In the genomic region with DNA sequence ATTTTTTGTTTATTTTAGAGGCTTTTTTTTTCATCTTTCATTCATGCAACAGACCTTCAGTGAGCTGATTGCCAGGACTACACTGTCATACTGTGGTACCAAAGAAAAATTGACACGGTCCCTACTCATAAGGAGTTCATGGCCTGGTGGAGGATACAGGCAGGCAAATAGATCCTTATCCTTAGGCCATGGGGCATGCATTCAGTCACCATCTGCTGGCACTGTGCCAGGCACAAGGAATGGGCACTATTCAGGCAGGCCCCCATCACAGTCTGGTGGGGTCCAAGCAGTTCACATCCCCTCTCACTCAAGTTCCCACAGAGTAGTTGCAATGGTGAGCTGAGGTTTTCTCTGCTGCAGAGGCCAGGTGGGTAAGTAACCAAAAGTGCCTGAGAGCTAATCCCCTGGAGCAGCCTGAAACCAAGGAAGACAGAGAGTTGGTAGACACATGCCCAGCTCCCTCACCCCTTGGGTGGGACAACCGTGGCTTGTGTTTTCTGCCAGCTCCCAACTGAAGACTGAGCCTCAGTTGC, we compare ENCODE assay signal across 15 cellular contexts. TPM values are rescaled to one million over a fixed set of nuclear protein-coding genes. Genes with fewer than 3 reads are reported as not detected.
DNase-seq lines count a peak whose midpoint lies in the region; ATAC-seq and TF ChIP-seq lines count a peak whose summit lies in the region.
"Had no signal": no experiment of that assay in that cellular context is flagged by ENCODE, and none has a peak within 500 bp of the region (broad histone marks: within the 10 kb centered on the region; RNA-seq: fewer than 3 reads in every experiment).

No MANE protein-coding gene starts in this region.

- POLR2A ChIA-PET in SK-N-SH (lab: Yijun Ruan, JAX) = interaction anchor here (1.1 kb wide), 1 partner anchor 18 kb away, joined by 3 read pairs; no protein-coding TSS in a partner anchor

- H3K36me3 Mint-ChIP-seq in T-helper 2 cell treated with Interferon-gamma antibody and Interleukin-4, amounts not matched to agents 5 μg/mL and 100 μg/mL, for 36 hours (ENCODE audit: low read depth) = peaks cover 33% of the 10 kb centered on the region

- no peak overlapping the region for H3K27ac ChIP-seq in SK-N-SH (ENCODE audit: low read depth in 2 of 2, low read length in 1 of 2)
- H3K27ac ChIP-seq: 22Rv1, cardiac muscle cell, prostate gland had no signal

- H3K4me2 ChIP-seq in SK-N-SH = no peak overlapping the region

- H3K79me2 ChIP-seq in SK-N-SH (ENCODE audit: insufficient read depth) = no peaks in the 10 kb centered on the region

- no peaks in the 10 kb centered on the region for H3K9me3 ChIP-seq in SK-N-SH
- H3K9me3 ChIP-seq: left lung, prostate gland had no signal

- no peaks in the 10 kb centered on the region for H3K27me3 ChIP-seq in SK-N-SH (ENCODE audit: insufficient read depth)
- H3K27me3 ChIP-seq: cardiac muscle cell, left lung had no signal

- TF ChIP-seq EP300 in SK-N-SH (IDR thresholded peaks at IDR 0.05; ENCODE audit: borderline replicate concordance in 1 of 2, low read depth in 1 of 2, low read length in 1 of 2) = no peak

- H3K4me3 ChIP-seq in SK-N-SH (ENCODE audit: low read depth in 2 of 2, low read length in 1 of 2) = no peak overlapping the region
- H3K4me3 ChIP-seq: cardiac muscle cell, left lung, prostate gland had no signal

- 6% methylated on average over 2 of the region's 2 CpGs for WGBS in SK-N-SH (ENCODE audit: low lambda C conversion rate)

- no peaks in the 10 kb centered on the region for H3K9me3 Mint-ChIP-seq in T-helper 2 cell treated with Interferon-gamma antibody and Interleukin-4, amounts not matched to agents 5 μg/mL and 100 μg/mL, for 36 hours

- peaks cover 69% of the 10 kb centered on the region for H3K4me1 Mint-ChIP-seq in T-helper 2 cell treated with Interferon-gamma antibody and Interleukin-4, amounts not matched to agents 5 μg/mL and 100 μg/mL, for 36 hours (ENCODE audit: low read depth)

- ATAC-seq in SK-N-SH treated with all-trans-retinoic acid at 6 μM for 48 hours (no peak), left lobe of liver (peak; percentile 14), GM19035 (IDR thresholded peaks at IDR 0.05; ENCODE audit: unreplicated experiment) (no peak)
- ATAC-seq: left lung had no signal

- peaks cover 0 to 9% of the 10 kb centered on the region in 2 experiments; a peak in 1 of 4 replicates for H3K4me1 ChIP-seq in SK-N-SH (ENCODE audit: control insufficient read depth in 1 of 2, insufficient read depth in 2 of 2, low read depth in 1 of 2, low read length in 1 of 2)

- H3F3A ChIP-seq in SK-N-SH (replicated peaks; ENCODE audit: insufficient read depth) = no peaks in the 10 kb centered on the region

- no peaks in the 10 kb centered on the region for H3K27me3 Mint-ChIP-seq in T-helper 2 cell treated with Interferon-gamma antibody and Interleukin-4, amounts not matched to agents 5 μg/mL and 100 μg/mL, for 36 hours (ENCODE audit: low read depth)

- H4K20me1 ChIP-seq in SK-N-SH (ENCODE audit: insufficient read depth) = no peaks in the 10 kb centered on the region

- CTCF ChIA-PET in SK-N-SH (lab: Yijun Ruan, JAX) = interaction anchor here (0.7 to 4.2 kb wide), 5 partner anchors 9 to 27 kb away, joined by 3 to 25 read pairs (median 4); no protein-coding TSS in a partner anchor

- no peak for TF ChIP-seq RAD21 in SK-N-SH (IDR thresholded peaks at IDR 0.05; ENCODE audit: low read length)

- H2AFZ ChIP-seq in SK-N-SH (ENCODE audit: low read depth) = no peak overlapping the region

- H3K4me3 Mint-ChIP-seq in T-helper 2 cell treated with Interferon-gamma antibody and Interleukin-4, amounts not matched to agents 5 μg/mL and 100 μg/mL, for 36 hours = no peak overlapping the region

- H3K27ac Mint-ChIP-seq in T-helper 2 cell treated with Interferon-gamma antibody and Interleukin-4, amounts not matched to agents 5 μg/mL and 100 μg/mL, for 36 hours = peak overlapping the region; percentile 81

- DNase-seq in SK-N-SH (peak; percentile 39), left lobe of liver (ENCODE audit: low spot score) (no peak), epidermal melanocyte (ENCODE audit: insufficient read length, low spot score) (no peak)
- no peak for DNase-seq in T-helper 2 cell treated with Interferon-gamma antibody and Interleukin-4, amounts not matched to agents 5 μg/mL and 100 μg/mL, for 36 hours (ENCODE audit: low spot score)
- DNase-seq: C1 segment of cervical spinal cord; foreskin fibroblast; Kasumi-1; NCI-H1417 treated with DMSO at 0.1 percent for 48 hours; stimulated activated CD4-positive, alpha-beta T cell treated with anti-CD3 and anti-CD28 coated beads, Interleukin-12 subunit alpha, Interleukin-12 subunit beta, amount 100 ng/mL, for 4 hours had no signal

- no peak overlapping the region for H3K9ac ChIP-seq in SK-N-SH

- H3K36me3 ChIP-seq in SK-N-SH (replicated peaks in 1 of 2; ENCODE audit: control insufficient read depth in 1 of 2, insufficient read depth in 2 of 2, low read length in 1 of 2) = no peaks in the 10 kb centered on the region
- H3K36me3 ChIP-seq: cardiac muscle cell, left lung, prostate gland had no signal

- TF ChIP-seq CTCF in SK-N-SH (IDR thresholded peaks at IDR 0.05) = no peak

- no peaks in the 10 kb centered on the region for H3K9me2 ChIP-seq in SK-N-SH

TF ChIP-seq in SK-N-SH, 30 proteins besides CTCF, POLR2A, EP300 and RAD21:
- TF ChIP-seq SIN3A (IDR thresholded peaks at IDR 0.05; ENCODE audit: borderline replicate concordance, low read depth, low read length) (no peak), GATA2 (CRISPR knock-in tag; IDR thresholded peaks at IDR 0.05) (0 out of 2 replicates have a peak, but pooled peaks have one; percentile 31), EZH2phosphoT487 (IDR thresholded peaks at IDR 0.05; ENCODE audit: borderline replicate concordance, low read depth) (no peak), POLR2AphosphoS5 (IDR thresholded peaks at IDR 0.05; ENCODE audit: low read depth, low read length) (no peak), RFX5 (IDR thresholded peaks at IDR 0.05; ENCODE audit: low read length) (no peak)

TF ChIP-seq in SK-N-SH treated with all-trans-retinoic acid at 6 μM for 48 hours, 23 proteins besides CTCF, POLR2A, EP300 and RAD21 (continues in another document):
- TF ChIP-seq ZFP3 (CRISPR knock-in tag; IDR thresholded peaks at IDR 0.05) (no peak), ZNF565 (CRISPR knock-in tag; conservative IDR thresholded peaks at IDR 0.05; ENCODE audit: low read depth) (no peak), GLIS3 (CRISPR knock-in tag; IDR thresholded peaks at IDR 0.05) (no peak), TOX (CRISPR knock-in tag; IDR thresholded peaks at IDR 0.05; ENCODE audit: borderline replicate concordance) (no peak), PATZ1 (CRISPR knock-in tag; IDR thresholded peaks at IDR 0.05; ENCODE audit: borderline replicate concordance) (no peak), RARB (CRISPR knock-in tag; IDR thresholded peaks at IDR 0.05) (no peak), TCF4 (CRISPR knock-in tag; IDR thresholded peaks at IDR 0.05; ENCODE audit: borderline replicate concordance) (no peak)
- TF ChIP-seq, protein P1, sequence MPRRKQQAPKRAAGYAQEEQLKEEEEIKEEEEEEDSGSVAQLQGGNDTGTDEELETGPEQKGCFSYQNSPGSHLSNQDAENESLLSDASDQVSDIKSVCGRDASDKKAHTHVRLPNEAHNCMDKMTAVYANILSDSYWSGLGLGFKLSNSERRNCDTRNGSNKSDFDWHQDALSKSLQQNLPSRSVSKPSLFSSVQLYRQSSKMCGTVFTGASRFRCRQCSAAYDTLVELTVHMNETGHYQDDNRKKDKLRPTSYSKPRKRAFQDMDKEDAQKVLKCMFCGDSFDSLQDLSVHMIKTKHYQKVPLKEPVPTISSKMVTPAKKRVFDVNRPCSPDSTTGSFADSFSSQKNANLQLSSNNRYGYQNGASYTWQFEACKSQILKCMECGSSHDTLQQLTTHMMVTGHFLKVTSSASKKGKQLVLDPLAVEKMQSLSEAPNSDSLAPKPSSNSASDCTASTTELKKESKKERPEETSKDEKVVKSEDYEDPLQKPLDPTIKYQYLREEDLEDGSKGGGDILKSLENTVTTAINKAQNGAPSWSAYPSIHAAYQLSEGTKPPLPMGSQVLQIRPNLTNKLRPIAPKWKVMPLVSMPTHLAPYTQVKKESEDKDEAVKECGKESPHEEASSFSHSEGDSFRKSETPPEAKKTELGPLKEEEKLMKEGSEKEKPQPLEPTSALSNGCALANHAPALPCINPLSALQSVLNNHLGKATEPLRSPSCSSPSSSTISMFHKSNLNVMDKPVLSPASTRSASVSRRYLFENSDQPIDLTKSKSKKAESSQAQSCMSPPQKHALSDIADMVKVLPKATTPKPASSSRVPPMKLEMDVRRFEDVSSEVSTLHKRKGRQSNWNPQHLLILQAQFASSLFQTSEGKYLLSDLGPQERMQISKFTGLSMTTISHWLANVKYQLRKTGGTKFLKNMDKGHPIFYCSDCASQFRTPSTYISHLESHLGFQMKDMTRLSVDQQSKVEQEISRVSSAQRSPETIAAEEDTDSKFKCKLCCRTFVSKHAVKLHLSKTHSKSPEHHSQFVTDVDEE (CRISPR knock-in tag; IDR thresholded peaks at IDR 0.05) = no peak

RNA-seq across cellular contexts. Expression of gene CISH, which starts 17.3 kb away (rescaled TPM):
- 2.0 and 2.6 TPM in 2 replicates for polyA plus RNA-seq in SK-N-SH (2012; rRNA removed)
- polyA plus RNA-seq in SK-N-SH (2012; cell fraction: cytosol; rRNA removed) = 1.2 and 1.8 TPM in 2 replicates
- 3.7 TPM in 2 replicates for polyA plus RNA-seq in SK-N-SH (2012; cell fraction: nucleus; rRNA removed)
- 8.5 TPM for total RNA-seq in left lobe of liver

RNA-seq across cellular contexts. Expression of gene MAPKAPK3, which starts 22.6 kb away (rescaled TPM):
- polyA plus RNA-seq in SK-N-SH (2012; rRNA removed) = 29.4 and 35.6 TPM in 2 replicates
- polyA plus RNA-seq in SK-N-SH (2012; cell fraction: cytosol; rRNA removed) = 18.9 and 25.5 TPM in 2 replicates
- 22.6 and 25.7 TPM in 2 replicates for polyA plus RNA-seq in SK-N-SH (2012; cell fraction: nucleus; rRNA removed)
- 16.1 TPM for total RNA-seq in left lobe of liver

RNA-seq across cellular contexts. Expression of gene HEMK1, which starts 25.0 kb away (rescaled TPM):
- 15.4 and 21.7 TPM in 2 replicates for polyA plus RNA-seq in SK-N-SH (2012; rRNA removed)
- 7.1 and 10.6 TPM in 2 replicates for polyA plus RNA-seq in SK-N-SH (2012; cell fraction: cytosol; rRNA removed)
- 82.8 and 88.7 TPM in 2 replicates for polyA plus RNA-seq in SK-N-SH (2012; cell fraction: nucleus; rRNA removed)
- 16.8 TPM for total RNA-seq in left lobe of liver

RNA-seq across cellular contexts. Expression of gene C3orf18, which starts 26.8 kb away (rescaled TPM):
- polyA plus RNA-seq in SK-N-SH (2012; rRNA removed) = 19.7 and 27.2 TPM in 2 replicates
- polyA plus RNA-seq in SK-N-SH (2012; cell fraction: cytosol; rRNA removed) = 11.3 and 16.2 TPM in 2 replicates
- 50.5 and 50.7 TPM in 2 replicates for polyA plus RNA-seq in SK-N-SH (2012; cell fraction: nucleus; rRNA removed)
- 3.0 TPM for total RNA-seq in left lobe of liver
